1 cellular context compared by ENCODE assay signal in the genomic region with DNA sequence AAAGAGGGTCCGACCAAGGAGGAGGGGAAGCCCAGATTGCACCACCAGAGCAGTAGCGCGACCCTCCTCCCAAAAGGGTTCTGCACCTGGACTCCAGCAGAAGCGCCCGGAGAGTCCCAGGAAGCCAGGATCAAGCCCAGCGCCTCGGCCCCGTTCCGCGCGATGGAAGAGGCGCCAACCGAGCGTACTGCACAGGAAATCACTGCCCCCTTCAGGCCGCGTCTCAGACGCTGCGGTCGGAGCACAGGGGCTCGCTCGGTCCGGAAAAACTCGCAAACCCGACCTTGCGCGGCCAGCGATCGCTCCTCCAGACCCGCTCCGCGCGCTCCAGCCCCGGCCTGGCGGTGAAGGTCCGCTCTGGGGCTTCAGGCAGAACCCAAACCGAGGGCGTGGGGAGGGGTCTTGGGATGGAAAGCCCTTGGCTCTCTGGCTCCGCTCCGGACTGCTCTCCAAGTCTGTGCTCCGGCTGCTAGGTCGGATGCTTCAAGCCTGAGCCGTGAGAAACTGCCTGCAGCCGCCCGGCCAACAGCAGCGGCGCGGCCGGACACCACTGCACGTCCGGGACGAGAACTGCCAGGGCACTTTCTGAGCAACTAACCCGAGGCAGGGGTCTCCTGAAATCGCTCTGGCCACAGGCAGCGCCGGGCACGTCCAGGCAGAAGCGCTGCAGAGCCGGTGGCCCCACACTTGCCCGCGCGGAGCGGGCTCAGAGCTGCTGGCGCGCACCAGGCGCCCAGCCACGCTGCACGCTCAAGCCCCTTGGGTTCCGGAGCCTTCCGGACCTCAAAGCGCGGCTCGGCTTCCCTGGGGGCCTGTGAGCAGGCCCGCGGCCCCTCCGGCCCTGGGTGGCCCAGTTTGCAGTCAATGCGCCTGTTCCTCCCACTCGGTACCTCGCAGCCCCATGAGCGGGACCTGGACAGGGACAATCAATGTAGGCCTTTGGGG.
TF ChIP-seq lines count a peak whose summit lies in the region.

No MANE protein-coding gene starts in this region.

TF ChIP-seq in HEK293, 187 proteins besides CTCF, POLR2A, EP300 and RAD21 (continued from another document):
- TF ChIP-seq, protein P1, sequence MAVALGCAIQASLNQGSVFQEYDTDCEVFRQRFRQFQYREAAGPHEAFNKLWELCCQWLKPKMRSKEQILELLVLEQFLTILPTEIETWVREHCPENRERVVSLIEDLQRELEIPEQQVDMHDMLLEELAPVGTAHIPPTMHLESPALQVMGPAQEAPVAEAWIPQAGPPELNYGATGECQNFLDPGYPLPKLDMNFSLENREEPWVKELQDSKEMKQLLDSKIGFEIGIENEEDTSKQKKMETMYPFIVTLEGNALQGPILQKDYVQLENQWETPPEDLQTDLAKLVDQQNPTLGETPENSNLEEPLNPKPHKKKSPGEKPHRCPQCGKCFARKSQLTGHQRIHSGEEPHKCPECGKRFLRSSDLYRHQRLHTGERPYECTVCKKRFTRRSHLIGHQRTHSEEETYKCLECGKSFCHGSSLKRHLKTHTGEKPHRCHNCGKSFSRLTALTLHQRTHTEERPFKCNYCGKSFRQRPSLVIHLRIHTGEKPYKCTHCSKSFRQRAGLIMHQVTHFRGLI (tag by site-specific recombination; IDR thresholded peaks at IDR 0.05): 0 out of 2 replicates have a peak, but pooled peaks have one; percentile 27
- TF ChIP-seq ZNF623 (tag by site-specific recombination; IDR thresholded peaks at IDR 0.05) (no peak), ZNF23 (tag by site-specific recombination; IDR thresholded peaks at IDR 0.05; ENCODE audit: borderline replicate concordance) (no peak), KLF1 (tag by site-specific recombination; IDR thresholded peaks at IDR 0.05) (no peak), ZNF16 (tag by site-specific recombination; IDR thresholded peaks at IDR 0.05; ENCODE audit: low read depth) (no peak), ZNF658 (tag by site-specific recombination; IDR thresholded peaks at IDR 0.05) (no peak), ZNF549 (tag by site-specific recombination; IDR thresholded peaks at IDR 0.05) (no peak), ZNF202 (tag by site-specific recombination; IDR thresholded peaks at IDR 0.05; ENCODE audit: borderline replicate concordance) (no peak), ZNF292 (tag by site-specific recombination; IDR thresholded peaks at IDR 0.05; ENCODE audit: borderline replicate concordance, low read depth) (no peak), HOXA7 (CRISPR knock-in tag; IDR thresholded peaks at IDR 0.05; ENCODE audit: borderline replicate concordance) (no peak), ZNF426 (tag by site-specific recombination; IDR thresholded peaks at IDR 0.05) (no peak), ZNF223 (tag by site-specific recombination; IDR thresholded peaks at IDR 0.05) (no peak), WT1 (tag by site-specific recombination; IDR thresholded peaks at IDR 0.05) (no peak), ZBTB8A (tag by site-specific recombination; IDR thresholded peaks at IDR 0.05) (peak; percentile 4; the same call in 1 of the 2 replicates), ZNF707 (tag by site-specific recombination; IDR thresholded peaks at IDR 0.05) (no peak)
